29 cellular contexts compared by ENCODE assay signal in genomic region chr13:22789027-22789593, GRCh38.
DNase-seq lines count a peak whose midpoint lies in the region; ATAC-seq, FAIRE-seq and TF ChIP-seq lines count a peak whose summit lies in the region.
"Had no signal": no experiment of that assay in that cellular context is flagged by ENCODE, and none has a peak within 500 bp of the region (broad histone marks: within the 10 kb centered on the region; RNA-seq: fewer than 3 reads in every experiment).

No MANE protein-coding gene starts in this region.

- peak in 1 of 2 donors; percentile 81 for DNase-seq in cardiac muscle cell (ENCODE audit: low read depth in 1 of 2, low spot score in 1 of 2)
- DNase-seq in cardiac septum (ENCODE audit: low spot score): no peak
- no peak for DNase-seq in nephron progenitor cell
- peak; percentile 6 for DNase-seq in urothelium cell line (ENCODE audit: low spot score)
- DNase-seq in NOMO-1 treated with dmso at 0.1 percent for 144 hours (lab: John Stamatoyannopoulos, UW; ENCODE audit: unreplicated experiment): no peak
- no peak for DNase-seq in middle frontal gyrus (ENCODE audit: extremely low spot score, low spot score)
- no peak for DNase-seq in HTR-8/SVneo (ENCODE audit: insufficient read length, low spot score)
- DNase-seq: activated CD4-positive, alpha-beta T cell treated with anti-CD3 and anti-CD28 coated beads for 4 hours; activated T-cell treated with anti-CD3 and anti-CD28 coated beads for 4 hours; amygdala; DMS79 treated with DMSO at 0.1 percent for 48 hours; effector memory CD4-positive, alpha-beta T cell; GDM1; glutamatergic neuron; left ventricle myocardium inferior; naive B cell; NCI-H1930; NCI-H524 treated with DMSO at 0.1 percent for 48 hours; NK-92 treated with Interleukin-12 subunit alpha and Interleukin-12 subunit beta, amount 100 ng/mL, for 24 hours; PC-9; Right ventricle myocardium superior; stimulated activated CD4-positive, alpha-beta T cell treated with anti-CD3 and anti-CD28 coated beads, Interleukin-15, amount 100 ng/mL, for 24 hours; stimulated activated CD4-positive, alpha-beta T cell treated with anti-CD3 and anti-CD28 coated beads, Interleukin-4, amount 100 ng/mL, for 4 hours had no signal

- H3K9me3 Mint-ChIP-seq in nephron progenitor cell: peaks cover 8% of the 10 kb centered on the region
- H3K9me3 Mint-ChIP-seq: activated naive CD4-positive, alpha-beta T cell treated with anti-CD3 and anti-CD28 coated beads, Interleukin-2, amount 50 U/mL, for 72 hours; T-helper 2 cell treated with Interferon-gamma antibody and Interleukin-4, amounts not matched to agents 5 μg/mL and 100 μg/mL, for 36 hours had no signal

- peak overlapping the region; percentile 88 for H3K27ac ChIP-seq in cardiac muscle cell
- H3K27ac ChIP-seq: breast epithelium, C4-2B, coronary artery, left ventricle myocardium inferior, PC-9 had no signal

- H3K4me1 Mint-ChIP-seq in nephron progenitor cell: peaks cover 34% of the 10 kb centered on the region
- H3K4me1 Mint-ChIP-seq: naive B cell had no signal

- H3K36me3 Mint-ChIP-seq in nephron progenitor cell (ENCODE audit: low read depth): no peaks in the 10 kb centered on the region
- H3K36me3 Mint-ChIP-seq: activated naive CD4-positive, alpha-beta T cell treated with anti-CD3 and anti-CD28 coated beads, Interleukin-2, amount 50 U/mL, for 72 hours; naive B cell had no signal

- peak; percentile 18 for ATAC-seq in esophagus mucosa
- ATAC-seq: activated naive CD4-positive, alpha-beta T cell treated with anti-CD3 and anti-CD28 coated beads, Interleukin-2, amount 50 U/mL, for 72 hours had no signal

- no peak overlapping the region for H3K4me3 Mint-ChIP-seq in nephron progenitor cell
- H3K4me3 Mint-ChIP-seq: naive B cell; T-helper 2 cell treated with Interferon-gamma antibody and Interleukin-4, amounts not matched to agents 5 μg/mL and 100 μg/mL, for 36 hours had no signal

- no peaks in the 10 kb centered on the region for H3K36me3 ChIP-seq in cardiac muscle cell
- H3K36me3 ChIP-seq: breast epithelium, left ventricle myocardium inferior had no signal

- peaks cover 3% of the 10 kb centered on the region for H3K27me3 Mint-ChIP-seq in nephron progenitor cell (ENCODE audit: low read depth, poor library complexity)
- H3K27me3 Mint-ChIP-seq: naive B cell had no signal

- TF ChIP-seq CTCF in cardiac muscle cell (IDR thresholded peaks at IDR 0.05; ENCODE audit: low read depth, low read length): no peak
- TF ChIP-seq CTCF in nephron progenitor cell (IDR thresholded peaks at IDR 0.05): no peak

- intact Hi-C loops in cardiac septum (cut with DNase I): no loop called here

- FAIRE-seq in urothelium cell line (lab: Jason Lieb, UNC) (no peak), HTR-8/SVneo (lab: Jason Lieb, UNC) (no peak)

- H3K4me1 ChIP-seq in cardiac muscle cell (ENCODE audit: low read depth): peaks cover 46% of the 10 kb centered on the region
- H3K4me1 ChIP-seq: breast epithelium, left ventricle myocardium inferior had no signal

- no peaks in the 10 kb centered on the region for H3K27me3 ChIP-seq in cardiac muscle cell

- H3K9me3 ChIP-seq in cardiac muscle cell (ENCODE audit: low read depth): no peaks in the 10 kb centered on the region
- H3K9me3 ChIP-seq: breast epithelium, left ventricle myocardium inferior had no signal

- no peak overlapping the region for H3K4me3 ChIP-seq in cardiac muscle cell
- H3K4me3 ChIP-seq: breast epithelium, coronary artery, left ventricle myocardium inferior, PC-9 had no signal

- peak overlapping the region; percentile 88 for H3K27ac Mint-ChIP-seq in nephron progenitor cell
- H3K27ac Mint-ChIP-seq: activated naive CD4-positive, alpha-beta T cell treated with anti-CD3 and anti-CD28 coated beads, Interleukin-2, amount 50 U/mL, for 72 hours; T-helper 2 cell treated with Interferon-gamma antibody and Interleukin-4, amounts not matched to agents 5 μg/mL and 100 μg/mL, for 36 hours had no signal
